In the genomic region with DNA sequence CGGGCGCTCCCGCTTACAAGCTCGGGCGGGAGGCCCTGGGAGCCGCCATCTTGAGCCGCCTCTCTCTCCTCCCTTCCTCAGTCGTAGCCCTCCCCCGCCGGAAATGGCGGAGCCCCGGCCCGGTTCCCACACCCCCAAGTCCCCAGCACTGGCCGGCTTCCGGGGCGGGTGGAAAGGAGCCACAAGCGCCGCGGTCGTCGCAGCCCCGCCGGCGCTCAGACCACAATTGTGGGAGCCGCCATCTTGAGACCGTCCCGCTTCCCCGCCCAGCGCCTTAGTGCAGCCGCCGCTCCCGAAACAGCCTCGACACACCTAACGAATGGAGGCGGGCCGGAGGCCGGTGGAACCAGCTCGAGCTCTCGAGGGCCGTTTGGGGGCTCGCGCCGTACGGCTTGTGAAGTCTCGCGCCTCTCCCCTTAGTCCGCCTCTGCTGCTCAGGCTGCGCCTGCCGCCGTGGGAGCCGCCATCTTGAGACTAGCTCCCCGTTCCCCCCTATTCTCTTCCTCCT, we compare ENCODE assay signal across 8 cellular contexts. TPM values are rescaled to one million over a fixed set of nuclear protein-coding genes. Genes with fewer than 3 reads are reported as not detected.
DNase-seq lines count a peak whose midpoint lies in the region; ATAC-seq, FAIRE-seq and TF ChIP-seq lines count a peak whose summit lies in the region.

No MANE protein-coding gene starts in this region.

- peak overlapping the region; percentile 99 for H3K4me3 Mint-ChIP-seq in astrocyte (ENCODE audit: unreplicated experiment)

- H2AFZ ChIP-seq in astrocyte (ENCODE audit: low read depth, low read length), result peak overlapping the region; percentile 75
- H2AFZ ChIP-seq in hepatocyte, result peak overlapping the region; percentile 75

- H3K4me1 ChIP-seq in astrocyte (ENCODE audit: insufficient read depth, low read length) (peaks cover 36% of the 10 kb centered on the region), hepatocyte (ENCODE audit: insufficient read depth) (peaks cover 27% of the 10 kb centered on the region)

- H3K9me3 ChIP-seq in astrocyte (ENCODE audit: insufficient read depth, low read depth, low read length) (no peaks in the 10 kb centered on the region), hepatocyte (ENCODE audit: low read depth) (no peaks in the 10 kb centered on the region)

- no peaks in the 10 kb centered on the region for H3K9me2 ChIP-seq in hepatocyte (replicated peaks; ENCODE audit: insufficient read depth)

- peaks cover 2% of the 10 kb centered on the region for H3K36me3 Mint-ChIP-seq in astrocyte (ENCODE audit: low read depth, unreplicated experiment)

- peaks cover 65% of the 10 kb centered on the region for H3K79me2 ChIP-seq in astrocyte (ENCODE audit: insufficient read depth, low read length)
- H3K79me2 ChIP-seq in hepatocyte, result peaks cover 63% of the 10 kb centered on the region

- H4K20me1 ChIP-seq in astrocyte (ENCODE audit: insufficient read depth, low read length) (peaks cover 38% of the 10 kb centered on the region), hepatocyte (ENCODE audit: insufficient read depth, poor library complexity, severe bottlenecking) (peaks cover 34% of the 10 kb centered on the region)

- DNase-seq in GM12864 (ENCODE audit: low read depth) (peak; percentile 57), NCI-H1436 (lab: John Stamatoyannopoulos, UW) (peak; percentile 90), T-helper 22 cell (ENCODE audit: low read depth) (peak; percentile 91), astrocyte (ENCODE audit: low read depth) (peak; percentile 75), hepatocyte (ENCODE audit: low spot score) (peak; percentile 90), retinal pigment epithelial cell (ENCODE audit: low read depth) (peak; percentile 63)

- H3K4me3 ChIP-seq in GM12864 (ENCODE audit: low read depth, low read length) (peak overlapping the region; percentile 97), astrocyte (ENCODE audit: insufficient read depth, low read depth, low read length) (peak overlapping the region; percentile 96), hepatocyte (peak overlapping the region; percentile 85), retinal pigment epithelial cell (ENCODE audit: low read length) (peak overlapping the region; percentile 95)

- H3K27ac ChIP-seq in astrocyte (ENCODE audit: low read depth, low read length) (peak overlapping the region; percentile 100), hepatocyte (peak overlapping the region; percentile 100)

- no peak for TF ChIP-seq CTCF in GM12864 (IDR thresholded peaks at IDR 0.05; ENCODE audit: low read depth, low read length, missing control alignments)
- TF ChIP-seq CTCF in astrocyte (IDR thresholded peaks at IDR 0.05; ENCODE audit: insufficient read depth, low read depth, low read length), result no peak
- no peak for TF ChIP-seq CTCF in hepatocyte (IDR thresholded peaks at IDR 0.05; ENCODE audit: poor library complexity)
- TF ChIP-seq CTCF in retinal pigment epithelial cell (conservative IDR thresholded peaks at IDR 0.05; ENCODE audit: low read depth, low read length), result no peak

- H3K4me1 Mint-ChIP-seq in astrocyte (ENCODE audit: low read depth, unreplicated experiment), result peaks cover 17% of the 10 kb centered on the region

- 44% methylated on average over 41 of the region's 52 CpGs for WGBS in hepatocyte (ENCODE audit: low lambda C conversion rate, missing lambda C conversion rate)

- no peaks in the 10 kb centered on the region for H3K27me3 ChIP-seq in astrocyte (ENCODE audit: insufficient read depth, low read length)
- H3K27me3 ChIP-seq in hepatocyte, result no peaks in the 10 kb centered on the region

- peak overlapping the region; percentile 100 for H3K9ac ChIP-seq in astrocyte (ENCODE audit: low read length)

- H3K36me3 ChIP-seq in astrocyte (ENCODE audit: insufficient read depth, low read length), result no peaks in the 10 kb centered on the region
- H3K36me3 ChIP-seq in hepatocyte (replicated peaks; ENCODE audit: insufficient read depth, low read depth), result no peaks in the 10 kb centered on the region

- H3K27me3 Mint-ChIP-seq in astrocyte (ENCODE audit: low read depth, unreplicated experiment), result no peaks in the 10 kb centered on the region

- ATAC-seq in HG02678 (IDR thresholded peaks at IDR 0.05; ENCODE audit: unreplicated experiment) (peak; percentile 37), GM18519 (IDR thresholded peaks at IDR 0.05; ENCODE audit: low FRiP score, unreplicated experiment) (no peak)

- H3K9me3 Mint-ChIP-seq in astrocyte (ENCODE audit: unreplicated experiment), result no peaks in the 10 kb centered on the region

- peak overlapping the region; percentile 100 for H3K27ac Mint-ChIP-seq in astrocyte (ENCODE audit: unreplicated experiment)

- peak; percentile 65 for FAIRE-seq in astrocyte (lab: Jason Lieb, UNC)

- peak overlapping the region; percentile 93 for H3K4me2 ChIP-seq in astrocyte (ENCODE audit: low read length)
- H3K4me2 ChIP-seq in hepatocyte, result peak overlapping the region; percentile 86

RNA-seq across cellular contexts. Expression of a gene that starts 0.4 kb away (rescaled TPM):
- total RNA-seq in astrocyte, result 58.1 and 61.2 TPM in 2 replicates
- total RNA-seq in hepatocyte, result 11.6 and 25.0 TPM in 2 replicates
- 16.7 and 18.9 TPM in 2 replicates for polyA plus RNA-seq in hepatocyte

RNA-seq across cellular contexts. Expression of a gene that starts 1.4 kb away (rescaled TPM):
- total RNA-seq in astrocyte (8.6 and 10.6 TPM in 2 replicates), hepatocyte (7.4 and 8.7 TPM in 2 replicates)
- polyA plus RNA-seq in hepatocyte, result 8.0 and 12.1 TPM in 2 replicates

RNA-seq across cellular contexts. Expression of a gene that starts 26.7 kb away (rescaled TPM):
- total RNA-seq in astrocyte (1.7 and 2.2 TPM in 2 replicates), hepatocyte (22.2 and 22.8 TPM in 2 replicates)
- polyA plus RNA-seq in hepatocyte, result 5.8 and 13.2 TPM in 2 replicates

RNA-seq across cellular contexts. Expression of a gene that starts 36.3 kb away (rescaled TPM):
- total RNA-seq in astrocyte, result 134 and 144 TPM in 2 replicates
- 74.0 and 83.5 TPM in 2 replicates for total RNA-seq in hepatocyte
- 118 and 134 TPM in 2 replicates for polyA plus RNA-seq in hepatocyte

RNA-seq across cellular contexts. Expression of a gene that starts 45.1 kb away (rescaled TPM):
- 3.9 and 4.3 TPM in 2 replicates for total RNA-seq in astrocyte
- total RNA-seq in hepatocyte, result 3.3 and 6.4 TPM in 2 replicates
- 6.2 and 10.3 TPM in 2 replicates for polyA plus RNA-seq in hepatocyte
